ENCODE assay signal across 27 cellular contexts in the genomic region with DNA sequence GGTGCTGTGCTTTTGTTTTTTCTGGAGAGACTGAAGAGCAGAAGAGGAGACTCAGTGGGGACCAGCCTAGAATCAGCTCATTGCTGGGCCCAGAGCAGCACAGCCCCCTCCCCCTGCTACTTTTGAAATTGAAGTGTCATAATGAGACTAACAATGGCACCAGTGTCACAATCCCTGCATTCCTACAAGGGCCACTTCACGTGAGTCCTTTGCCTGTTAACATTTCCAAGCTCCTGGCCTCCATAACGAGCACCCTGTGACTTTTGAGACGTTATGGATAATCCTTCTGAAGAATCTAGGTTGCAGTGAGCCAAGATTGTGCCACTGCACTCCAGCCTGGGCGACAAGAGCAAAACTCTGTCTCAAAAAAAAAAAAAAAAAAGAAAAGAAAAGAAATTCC. TPM values are rescaled to one million over a fixed set of nuclear protein-coding genes. Genes with fewer than 3 reads are reported as not detected.
DNase-seq lines count a peak whose midpoint lies in the region; ATAC-seq, FAIRE-seq and TF ChIP-seq lines count a peak whose summit lies in the region.
"Had no signal": no experiment of that assay in that cellular context is flagged by ENCODE, and none has a peak within 500 bp of the region (broad histone marks: within the 10 kb centered on the region; RNA-seq: fewer than 3 reads in every experiment).

No MANE protein-coding gene starts in this region.

- TF ChIP-seq CTCF in HepG2 (CRISPR knock-in tag; IDR thresholded peaks at IDR 0.05) (no peak), right lobe of liver (IDR thresholded peaks at IDR 0.05) (no peak), neural progenitor cell (IDR thresholded peaks at IDR 0.05) (no peak), kidney (IDR thresholded peaks at IDR 0.05; ENCODE audit: borderline replicate concordance, extremely low read depth, insufficient read depth) (no peak)

- H2AFZ ChIP-seq in HepG2 (ENCODE audit: low read length) (no peak overlapping the region), neural progenitor cell (replicated peaks) (no peak overlapping the region)

- H3K4me3 ChIP-seq in HepG2 (replicated peaks in 1 of 3; ENCODE audit: insufficient read depth in 1 of 3, low read depth in 2 of 3, low read length in 3 of 3) (no peak overlapping the region), right lobe of liver (no peak overlapping the region), neural progenitor cell (no peak overlapping the region), kidney (ENCODE audit: low read length in 2 of 2) (no peak overlapping the region)
- H3K4me3 ChIP-seq: BLaER1 treated with 17β-estradiol and CSF1 and Interleukin-3, amounts not matched to agents 10 nM and 100 nM; SJSA1 had no signal

- no peaks in the 10 kb centered on the region for H3K9me3 Mint-ChIP-seq in neural progenitor cell
- H3K9me3 Mint-ChIP-seq: CD4-positive, alpha-beta T cell had no signal

- H3F3A ChIP-seq in neural progenitor cell (ENCODE audit: low read depth), result peaks cover 13% of the 10 kb centered on the region

- TF ChIP-seq EP300 in HepG2 (IDR thresholded peaks at IDR 0.05; ENCODE audit: low read depth in 2 of 2, low read length in 2 of 2) (no peak), HepG2 (CRISPR knock-in tag; IDR thresholded peaks at IDR 0.05; ENCODE audit: borderline replicate concordance) (no peak)

- no peak overlapping the region for H3K4me3 Mint-ChIP-seq in neural progenitor cell
- H3K4me3 Mint-ChIP-seq: CD4-positive, alpha-beta T cell had no signal

- TF ChIP-seq POLR2A in HepG2 (IDR thresholded peaks at IDR 0.05; ENCODE audit: insufficient read depth in 1 of 2, low read depth in 2 of 2, low read length in 2 of 2) (no peak), right lobe of liver (IDR thresholded peaks at IDR 0.05) (no peak)

- H3K27ac Mint-ChIP-seq in neural progenitor cell, result peak overlapping the region; percentile 28
- H3K27ac Mint-ChIP-seq: CD4-positive, alpha-beta T cell had no signal

- H3K27me3 ChIP-seq in HepG2 (ENCODE audit: control insufficient read depth in 1 of 2, insufficient read depth in 2 of 2, low read length in 2 of 2), result peaks cover 0 to 4% of the 10 kb centered on the region in 2 experiments; a peak in 2 of 5 replicates
- no peaks in the 10 kb centered on the region for H3K27me3 ChIP-seq in right lobe of liver
- H3K27me3 ChIP-seq in neural progenitor cell, result no peaks in the 10 kb centered on the region
- H3K27me3 ChIP-seq: BLaER1 treated with 17β-estradiol and CSF1 and Interleukin-3, amounts not matched to agents 10 nM and 100 nM; SJSA1 had no signal

- peaks cover 9% of the 10 kb centered on the region for H3K4me1 Mint-ChIP-seq in neural progenitor cell

- H3K9me3 ChIP-seq in HepG2 (ENCODE audit: low read length) (no peaks in the 10 kb centered on the region), right lobe of liver (no peaks in the 10 kb centered on the region), neural progenitor cell (ENCODE audit: low read depth) (no peaks in the 10 kb centered on the region), kidney (ENCODE audit: control insufficient read depth in 1 of 2, low read length in 2 of 2) (no peaks in the 10 kb centered on the region)
- H3K9me3 ChIP-seq: BLaER1 treated with 17β-estradiol and CSF1 and Interleukin-3, amounts not matched to agents 10 nM and 100 nM; SJSA1 had no signal

- H3K27me3 Mint-ChIP-seq in neural progenitor cell (ENCODE audit: insufficient read depth, low read depth), result no peaks in the 10 kb centered on the region

- H3K36me3 ChIP-seq in HepG2 (replicated peaks in 1 of 2; ENCODE audit: control insufficient read depth in 1 of 2, insufficient read depth in 2 of 2, low read length in 2 of 2) (no peaks in the 10 kb centered on the region), right lobe of liver (no peaks in the 10 kb centered on the region), neural progenitor cell (no peaks in the 10 kb centered on the region), kidney (ENCODE audit: control insufficient read depth in 1 of 2, insufficient read depth in 2 of 2, low read length in 2 of 2) (no peaks in the 10 kb centered on the region)
- H3K36me3 ChIP-seq: BLaER1 treated with 17β-estradiol and CSF1 and Interleukin-3, amounts not matched to agents 10 nM and 100 nM; SJSA1 had no signal

- CTCF ChIA-PET in HepG2 (lab: Yijun Ruan, JAX; ENCODE audit: low intra/inter-chr PET ratio, low total read pairs), result no interaction called here

- H3K36me3 Mint-ChIP-seq in neural progenitor cell, result no peaks in the 10 kb centered on the region

- ATAC-seq in HepG2 (peak; percentile 31), right lobe of liver (no peak), GM21423 (IDR thresholded peaks at IDR 0.05; ENCODE audit: unreplicated experiment) (no peak)
- ATAC-seq: HCT116, PC-3, Right ventricle myocardium inferior had no signal

- peak; percentile 45 for DNase-seq in HepG2 (ENCODE audit: low spot score)
- no peak for DNase-seq in right lobe of liver
- peak; percentile 33 for DNase-seq in islet precursor cell
- peak; percentile 46 for DNase-seq in neural progenitor cell (ENCODE audit: low spot score)
- DNase-seq in kidney, result no peak
- DNase-seq in AG08396 (ENCODE audit: low spot score), result no peak
- DNase-seq: AML-193; CD4-positive, alpha-beta T cell; COR-L47; GOT3; Karpas-422; NCI-H1092; NCI-H1417 treated with DMSO at 0.1 percent for 48 hours; NCI-H187; NCI-H2081 treated with DMSO at 0.1 percent for 48 hours; NCI-H446; NCI-H526; NK-92 treated with Interleukin-12 subunit alpha and Interleukin-12 subunit beta, amount 100 ng/mL, for 24 hours; PC-3 had no signal

- POLR2A ChIA-PET in HepG2 (lab: Yijun Ruan, JAX), result no interaction called here

- intact Hi-C loops in HepG2 (cut with micrococcal nuclease; ENCODE audit: unreplicated experiment), result no loop called here
- intact Hi-C loops in right lobe of liver (cut with DNase I), result no loop called here
- intact Hi-C loops in kidney (cut with DNase I), result no loop called here

- no peaks in the 10 kb centered on the region for H4K20me1 ChIP-seq in HepG2 (ENCODE audit: insufficient read depth, low read length)
- H4K20me1 ChIP-seq in neural progenitor cell (ENCODE audit: low read depth), result no peaks in the 10 kb centered on the region
- H4K20me1 ChIP-seq: BLaER1 treated with 17β-estradiol and CSF1 and Interleukin-3, amounts not matched to agents 10 nM and 100 nM had no signal

- no peaks in the 10 kb centered on the region for H3K79me2 ChIP-seq in HepG2 (ENCODE audit: insufficient read depth, low read length)
- H3K79me2 ChIP-seq in neural progenitor cell (ENCODE audit: low read depth), result no peaks in the 10 kb centered on the region

- no peak for TF ChIP-seq RAD21 in HepG2 (CRISPR knock-in tag; IDR thresholded peaks at IDR 0.05)

- BruUV-seq in HepG2 (replicated peaks; lab: Mats Ljungman, UMichigan), result no TSS peak

- FAIRE-seq in HepG2 (lab: Jason Lieb, UNC), result no peak
- FAIRE-seq in kidney (lab: Jason Lieb, UNC), result no peak
- FAIRE-seq: A204.1, G401.6 had no signal

- in situ Hi-C loops in HepG2 (cut with HindIII; ENCODE audit: extremely low pct_ligation_motif_present, low pct_unique_long_range_greater_than_20kb), result no loop called here

- H3K9ac ChIP-seq in HepG2 (ENCODE audit: insufficient read depth, low read depth, low read length) (no peak overlapping the region), neural progenitor cell (no peak overlapping the region), kidney (ENCODE audit: low read length in 2 of 2) (no peak overlapping the region)
- H3K9ac ChIP-seq: BLaER1 treated with 17β-estradiol and CSF1 and Interleukin-3, amounts not matched to agents 10 nM and 100 nM had no signal

- H3K4me1 ChIP-seq in HepG2 (ENCODE audit: insufficient read depth, low read length) (no peaks in the 10 kb centered on the region), right lobe of liver (no peaks in the 10 kb centered on the region), neural progenitor cell (peaks cover 11% of the 10 kb centered on the region), kidney (ENCODE audit: control insufficient read depth in 1 of 2, insufficient read depth in 1 of 2, low read depth in 1 of 2, low read length in 2 of 2) (no peaks in the 10 kb centered on the region)
- H3K4me1 ChIP-seq: BLaER1 treated with 17β-estradiol and CSF1 and Interleukin-3, amounts not matched to agents 10 nM and 100 nM; SJSA1 had no signal

- H3K27ac ChIP-seq in HepG2 (ENCODE audit: extremely low read length, insufficient read depth, low read length), result no peak overlapping the region
- no peak overlapping the region for H3K27ac ChIP-seq in right lobe of liver
- H3K27ac ChIP-seq in neural progenitor cell, result no peak overlapping the region
- H3K27ac ChIP-seq in kidney (ENCODE audit: low read depth in 2 of 2, low read length in 2 of 2), result no peak overlapping the region
- H3K27ac ChIP-seq: BLaER1 treated with 17β-estradiol and CSF1 and Interleukin-3, amounts not matched to agents 10 nM and 100 nM; HL-60; SJSA1 had no signal

- WGBS in HepG2 (ENCODE audit: low lambda C conversion rate), result 13% methylated on average over 4 of the region's 4 CpGs
- WGBS in right lobe of liver (ENCODE audit: insufficient coverage, low coverage, low lambda C conversion rate, missing lambda C conversion rate), result 72% methylated on average over 3 of the region's 4 CpGs

- H3K4me2 ChIP-seq in HepG2 (ENCODE audit: low read depth, low read length) (no peak overlapping the region), neural progenitor cell (no peak overlapping the region)
- H3K4me2 ChIP-seq: BLaER1 treated with 17β-estradiol and CSF1 and Interleukin-3, amounts not matched to agents 10 nM and 100 nM had no signal

RNA-seq across cellular contexts. Expression of a gene that starts 41.7 kb away (rescaled TPM):
- total RNA-seq in HepG2 (2016; rRNA removed; fragmentation: Illumina TruSeq; extraction: Trizol) (12.4 and 13.8 TPM in 2 replicates), right lobe of liver (1 to 10 TPM; 1.6 to 2.2 (median 1.9) TPM), neural progenitor cell (ENCODE audit: low replicate concordance) (4.4 and 6.1 TPM in 2 replicates), kidney (7.4 TPM)
- 12.1 and 21.0 TPM in 2 replicates for total RNA-seq in HepG2 (2016; cell fraction: cytosol; rRNA removed; fragmentation: Illumina TruSeq; extraction: Trizol; ENCODE audit: low read depth)
- 12.3 and 13.6 TPM in 2 replicates for total RNA-seq in HepG2 (2016; cell fraction: insoluble cytoplasmic fraction; rRNA removed; fragmentation: Illumina TruSeq; extraction: Trizol)
- total RNA-seq in HepG2 (2016; cell fraction: membrane; rRNA removed; fragmentation: Illumina TruSeq; extraction: Trizol), result 17.3 and 23.9 TPM in 2 replicates
- 10.0 and 11.4 TPM in 2 replicates for total RNA-seq in HepG2 (2016; cell fraction: nucleus; rRNA removed; fragmentation: Illumina TruSeq; extraction: Trizol)
- polyA plus RNA-seq in HepG2 (2011; rRNA removed) (22.8 and 23.4 TPM in 2 replicates), kidney (ENCODE audit: insufficient read depth, low read depth, low replicate concordance) (11.4 TPM)
- polyA plus RNA-seq in HepG2 (2011; cell fraction: cytosol; rRNA removed), result 21.1 and 24.5 TPM in 2 replicates
- 18.7 and 23.9 TPM in 2 replicates for polyA plus RNA-seq in HepG2 (2011; cell fraction: nucleus; rRNA removed)
- polyA plus RNA-seq in HepG2 (2012), result 12.3 and 14.5 TPM in 2 replicates
- polyA plus RNA-seq in HepG2 (2016; cell fraction: cytosol; fragmentation: Illumina TruSeq; extraction: Trizol; ENCODE audit: low read depth), result 19.5 and 24.0 TPM in 2 replicates
- 15.6 and 19.5 TPM in 2 replicates for polyA plus RNA-seq in HepG2 (2016; cell fraction: insoluble cytoplasmic fraction; fragmentation: Illumina TruSeq; extraction: Trizol; ENCODE audit: low read depth)
- polyA plus RNA-seq in HepG2 (2016; cell fraction: membrane; fragmentation: Illumina TruSeq; extraction: Trizol; ENCODE audit: low read depth), result 18.5 and 22.3 TPM in 2 replicates
- 16.4 and 20.6 TPM in 2 replicates for polyA plus RNA-seq in HepG2 (2016; cell fraction: nucleus; fragmentation: Illumina TruSeq; extraction: Trizol; ENCODE audit: insufficient read depth, low read depth)
- polyA minus RNA-seq in HepG2 (2011; rRNA and poly(A)+ RNA removed; ENCODE audit: low replicate concordance), result 2.0 and 5.3 TPM in 2 replicates
- polyA minus RNA-seq in HepG2 (2011; cell fraction: cytosol; rRNA and poly(A)+ RNA removed), result 4.2 and 5.2 TPM in 2 replicates
- polyA minus RNA-seq in HepG2 (2011; cell fraction: nucleus; rRNA and poly(A)+ RNA removed), result 7.7 and 8.5 TPM in 2 replicates

RNA-seq across cellular contexts. Expression of a gene that starts 55.8 kb away (rescaled TPM):
- total RNA-seq in HepG2 (2016; rRNA removed; fragmentation: Illumina TruSeq; extraction: Trizol), result 86.3 and 109 TPM in 2 replicates
- 35.8 and 45.6 TPM in 2 replicates for total RNA-seq in HepG2 (2016; cell fraction: cytosol; rRNA removed; fragmentation: Illumina TruSeq; extraction: Trizol; ENCODE audit: low read depth)
- total RNA-seq in HepG2 (2016; cell fraction: insoluble cytoplasmic fraction; rRNA removed; fragmentation: Illumina TruSeq; extraction: Trizol), result 84.6 and 104 TPM in 2 replicates
- 37.7 and 45.1 TPM in 2 replicates for total RNA-seq in HepG2 (2016; cell fraction: membrane; rRNA removed; fragmentation: Illumina TruSeq; extraction: Trizol)
- 33.5 and 37.6 TPM in 2 replicates for total RNA-seq in HepG2 (2016; cell fraction: nucleus; rRNA removed; fragmentation: Illumina TruSeq; extraction: Trizol)
- polyA plus RNA-seq in HepG2 (2011; rRNA removed), result 19.3 and 25.5 TPM in 2 replicates
- 23.9 and 54.3 TPM in 2 replicates for polyA plus RNA-seq in HepG2 (2011; cell fraction: cytosol; rRNA removed)
- 51.9 and 57.0 TPM in 2 replicates for polyA plus RNA-seq in HepG2 (2011; cell fraction: nucleus; rRNA removed)
- polyA plus RNA-seq in HepG2 (2012), result 21.2 and 23.7 TPM in 2 replicates
- polyA plus RNA-seq in HepG2 (2016; cell fraction: cytosol; fragmentation: Illumina TruSeq; extraction: Trizol; ENCODE audit: low read depth), result 35.0 and 35.6 TPM in 2 replicates
- 80.7 and 95.3 TPM in 2 replicates for polyA plus RNA-seq in HepG2 (2016; cell fraction: insoluble cytoplasmic fraction; fragmentation: Illumina TruSeq; extraction: Trizol; ENCODE audit: low read depth)
- polyA plus RNA-seq in HepG2 (2016; cell fraction: membrane; fragmentation: Illumina TruSeq; extraction: Trizol; ENCODE audit: low read depth), result 26.0 and 27.7 TPM in 2 replicates
- 59.0 and 66.7 TPM in 2 replicates for polyA plus RNA-seq in HepG2 (2016; cell fraction: nucleus; fragmentation: Illumina TruSeq; extraction: Trizol; ENCODE audit: insufficient read depth, low read depth)
- polyA minus RNA-seq in HepG2 (2011; rRNA and poly(A)+ RNA removed; ENCODE audit: low replicate concordance), result 4.2 and 28.6 TPM in 2 replicates
- 37.4 and 37.9 TPM in 2 replicates for polyA minus RNA-seq in HepG2 (2011; cell fraction: cytosol; rRNA and poly(A)+ RNA removed)
- 10.8 and 19.3 TPM in 2 replicates for polyA minus RNA-seq in HepG2 (2011; cell fraction: nucleus; rRNA and poly(A)+ RNA removed)
- total RNA-seq in right lobe of liver, result 100 to 1,000 TPM in 2 of 6 experiments, 10 to 100 TPM in 4; 35.5 to 106 (median 43.8) TPM
- 6.4 and 46.6 TPM in 2 replicates for total RNA-seq in neural progenitor cell (ENCODE audit: low replicate concordance)
- total RNA-seq in kidney, result 74.7 TPM
- 184 TPM for polyA plus RNA-seq in kidney (ENCODE audit: insufficient read depth, low read depth, low replicate concordance)

Comparison
In these comparisons a context has a peak if more than half of its experiments do, and no peak if none do; other contexts are left out.
1. DNase-seq: peak in HepG2 (single experiment), islet precursor cell (single experiment) and neural progenitor cell (single experiment); none in right lobe of liver (0 of 3), kidney (single experiment) and AG08396 (single experiment).